1 cellular context compared by ENCODE assay signal in genomic region chr20:18276821-18277220, GRCh38.
A peak's percentile ranks its signal among the peaks of the same experiment; 100 is the strongest.
TF ChIP-seq lines count a peak whose summit lies in the region.

No MANE protein-coding gene starts in this region.

TF ChIP-seq in K562, 482 proteins besides CTCF, POLR2A, EP300 and RAD21 (continued from another document and continues in another):
- TF ChIP-seq PRDM10 (IDR thresholded peaks at IDR 0.05; ENCODE audit: partially characterized antibody) (no peak), SUPT5H (IDR thresholded peaks at IDR 0.05) (no peak), KAT2B (IDR thresholded peaks at IDR 0.05; ENCODE audit: low read depth, low read length) (no peak), RCOR1 (IDR thresholded peaks at IDR 0.05; ENCODE audit: borderline replicate concordance in 1 of 2, low read depth in 2 of 2, low read length in 2 of 2) (peak in 1 of 2 experiments; percentile 45; a peak in 1 of 4 replicates), DNMT1 (IDR thresholded peaks at IDR 0.05) (no peak), CXXC5 (CRISPR knock-in tag; IDR thresholded peaks at IDR 0.05) (no peak), MXI1 (IDR thresholded peaks at IDR 0.05; ENCODE audit: low read depth, low read length) (no peak), CREB1 (IDR thresholded peaks at IDR 0.05) (no peak), CREB1 (CRISPR knock-in tag; IDR thresholded peaks at IDR 0.05) (no peak), POLR2G (IDR thresholded peaks at IDR 0.05; ENCODE audit: low read depth, low read length) (no peak), U2AF2 (optimal IDR thresholded peaks at IDR 0.05; ENCODE audit: low read depth, low read length) (no peak), ILK (tag; IDR thresholded peaks at IDR 0.05; ENCODE audit: borderline replicate concordance, low read depth) (no peak), SRSF3 (IDR thresholded peaks at IDR 0.05; ENCODE audit: insufficient read depth, low read length) (no peak), HMG20B (CRISPR knock-in tag; IDR thresholded peaks at IDR 0.05) (no peak), SREBF1 (IDR thresholded peaks at IDR 0.05; ENCODE audit: borderline replicate concordance, low read depth, low read length) (no peak), ZBTB7A (IDR thresholded peaks at IDR 0.05; ENCODE audit: borderline replicate concordance, control insufficient read depth, low read depth, low read length) (no peak), NCOA1 (IDR thresholded peaks at IDR 0.05; ENCODE audit: low read depth) (no peak), XRCC5 (IDR thresholded peaks at IDR 0.05; ENCODE audit: low read depth, low read length) (peak; percentile 40; the same call in 1 of the 2 replicates), ZNF584 (CRISPR knock-in tag; IDR thresholded peaks at IDR 0.05; ENCODE audit: low read depth) (no peak), HNRNPLL (IDR thresholded peaks at IDR 0.05; ENCODE audit: low read depth, low read length, poor library complexity, severe bottlenecking) (peak; percentile 47), ELF2 (CRISPR knock-in tag; IDR thresholded peaks at IDR 0.05) (no peak), ZNF3 (CRISPR knock-in tag; IDR thresholded peaks at IDR 0.05) (no peak), ZBTB26 (CRISPR knock-in tag; IDR thresholded peaks at IDR 0.05) (no peak), ADNP (tag; IDR thresholded peaks at IDR 0.05) (no peak), HMG20A (CRISPR knock-in tag; conservative IDR thresholded peaks at IDR 0.05) (no peak), BHLHE40 (IDR thresholded peaks at IDR 0.05; ENCODE audit: low read length) (no peak), JUN (IDR thresholded peaks at IDR 0.05; ENCODE audit: borderline replicate concordance, low read depth, low read length) (no peak), JUN (CRISPR knock-in tag; IDR thresholded peaks at IDR 0.05; ENCODE audit: borderline replicate concordance) (no peak), CREM (IDR thresholded peaks at IDR 0.05; ENCODE audit: low read depth) (0 out of 2 replicates have a peak, but pooled peaks have one; percentile 9)
- TF ChIP-seq, protein P1, sequence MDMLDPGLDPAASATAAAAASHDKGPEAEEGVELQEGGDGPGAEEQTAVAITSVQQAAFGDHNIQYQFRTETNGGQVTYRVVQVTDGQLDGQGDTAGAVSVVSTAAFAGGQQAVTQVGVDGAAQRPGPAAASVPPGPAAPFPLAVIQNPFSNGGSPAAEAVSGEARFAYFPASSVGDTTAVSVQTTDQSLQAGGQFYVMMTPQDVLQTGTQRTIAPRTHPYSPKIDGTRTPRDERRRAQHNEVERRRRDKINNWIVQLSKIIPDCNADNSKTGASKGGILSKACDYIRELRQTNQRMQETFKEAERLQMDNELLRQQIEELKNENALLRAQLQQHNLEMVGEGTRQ (CRISPR knock-in tag; IDR thresholded peaks at IDR 0.05): no peak
- TF ChIP-seq, protein P2, sequence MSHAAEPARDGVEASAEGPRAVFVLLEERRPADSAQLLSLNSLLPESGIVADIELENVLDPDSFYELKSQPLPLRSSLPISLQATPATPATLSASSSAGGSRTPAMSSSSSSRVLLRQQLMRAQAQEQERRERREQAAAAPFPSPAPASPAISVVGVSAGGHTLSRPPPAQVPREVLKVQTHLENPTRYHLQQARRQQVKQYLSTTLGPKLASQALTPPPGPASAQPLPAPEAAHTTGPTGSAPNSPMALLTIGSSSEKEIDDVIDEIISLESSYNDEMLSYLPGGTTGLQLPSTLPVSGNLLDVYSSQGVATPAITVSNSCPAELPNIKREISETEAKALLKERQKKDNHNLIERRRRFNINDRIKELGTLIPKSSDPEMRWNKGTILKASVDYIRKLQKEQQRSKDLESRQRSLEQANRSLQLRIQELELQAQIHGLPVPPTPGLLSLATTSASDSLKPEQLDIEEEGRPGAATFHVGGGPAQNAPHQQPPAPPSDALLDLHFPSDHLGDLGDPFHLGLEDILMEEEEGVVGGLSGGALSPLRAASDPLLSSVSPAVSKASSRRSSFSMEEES (CRISPR knock-in tag; IDR thresholded peaks at IDR 0.05): no peak
- TF ChIP-seq, protein P3, sequence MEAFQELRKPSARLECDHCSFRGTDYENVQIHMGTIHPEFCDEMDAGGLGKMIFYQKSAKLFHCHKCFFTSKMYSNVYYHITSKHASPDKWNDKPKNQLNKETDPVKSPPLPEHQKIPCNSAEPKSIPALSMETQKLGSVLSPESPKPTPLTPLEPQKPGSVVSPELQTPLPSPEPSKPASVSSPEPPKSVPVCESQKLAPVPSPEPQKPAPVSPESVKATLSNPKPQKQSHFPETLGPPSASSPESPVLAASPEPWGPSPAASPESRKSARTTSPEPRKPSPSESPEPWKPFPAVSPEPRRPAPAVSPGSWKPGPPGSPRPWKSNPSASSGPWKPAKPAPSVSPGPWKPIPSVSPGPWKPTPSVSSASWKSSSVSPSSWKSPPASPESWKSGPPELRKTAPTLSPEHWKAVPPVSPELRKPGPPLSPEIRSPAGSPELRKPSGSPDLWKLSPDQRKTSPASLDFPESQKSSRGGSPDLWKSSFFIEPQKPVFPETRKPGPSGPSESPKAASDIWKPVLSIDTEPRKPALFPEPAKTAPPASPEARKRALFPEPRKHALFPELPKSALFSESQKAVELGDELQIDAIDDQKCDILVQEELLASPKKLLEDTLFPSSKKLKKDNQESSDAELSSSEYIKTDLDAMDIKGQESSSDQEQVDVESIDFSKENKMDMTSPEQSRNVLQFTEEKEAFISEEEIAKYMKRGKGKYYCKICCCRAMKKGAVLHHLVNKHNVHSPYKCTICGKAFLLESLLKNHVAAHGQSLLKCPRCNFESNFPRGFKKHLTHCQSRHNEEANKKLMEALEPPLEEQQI (IDR thresholded peaks at IDR 0.05): no peak
- TF ChIP-seq, protein P4, sequence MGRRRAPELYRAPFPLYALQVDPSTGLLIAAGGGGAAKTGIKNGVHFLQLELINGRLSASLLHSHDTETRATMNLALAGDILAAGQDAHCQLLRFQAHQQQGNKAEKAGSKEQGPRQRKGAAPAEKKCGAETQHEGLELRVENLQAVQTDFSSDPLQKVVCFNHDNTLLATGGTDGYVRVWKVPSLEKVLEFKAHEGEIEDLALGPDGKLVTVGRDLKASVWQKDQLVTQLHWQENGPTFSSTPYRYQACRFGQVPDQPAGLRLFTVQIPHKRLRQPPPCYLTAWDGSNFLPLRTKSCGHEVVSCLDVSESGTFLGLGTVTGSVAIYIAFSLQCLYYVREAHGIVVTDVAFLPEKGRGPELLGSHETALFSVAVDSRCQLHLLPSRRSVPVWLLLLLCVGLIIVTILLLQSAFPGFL (CRISPR knock-in tag; IDR thresholded peaks at IDR 0.05): no peak
- TF ChIP-seq, protein P5, sequence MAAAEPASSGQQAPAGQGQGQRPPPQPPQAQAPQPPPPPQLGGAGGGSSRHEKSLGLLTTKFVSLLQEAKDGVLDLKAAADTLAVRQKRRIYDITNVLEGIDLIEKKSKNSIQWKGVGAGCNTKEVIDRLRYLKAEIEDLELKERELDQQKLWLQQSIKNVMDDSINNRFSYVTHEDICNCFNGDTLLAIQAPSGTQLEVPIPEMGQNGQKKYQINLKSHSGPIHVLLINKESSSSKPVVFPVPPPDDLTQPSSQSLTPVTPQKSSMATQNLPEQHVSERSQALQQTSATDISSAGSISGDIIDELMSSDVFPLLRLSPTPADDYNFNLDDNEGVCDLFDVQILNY (CRISPR knock-in tag; IDR thresholded peaks at IDR 0.05): no peak
- TF ChIP-seq, protein P6, sequence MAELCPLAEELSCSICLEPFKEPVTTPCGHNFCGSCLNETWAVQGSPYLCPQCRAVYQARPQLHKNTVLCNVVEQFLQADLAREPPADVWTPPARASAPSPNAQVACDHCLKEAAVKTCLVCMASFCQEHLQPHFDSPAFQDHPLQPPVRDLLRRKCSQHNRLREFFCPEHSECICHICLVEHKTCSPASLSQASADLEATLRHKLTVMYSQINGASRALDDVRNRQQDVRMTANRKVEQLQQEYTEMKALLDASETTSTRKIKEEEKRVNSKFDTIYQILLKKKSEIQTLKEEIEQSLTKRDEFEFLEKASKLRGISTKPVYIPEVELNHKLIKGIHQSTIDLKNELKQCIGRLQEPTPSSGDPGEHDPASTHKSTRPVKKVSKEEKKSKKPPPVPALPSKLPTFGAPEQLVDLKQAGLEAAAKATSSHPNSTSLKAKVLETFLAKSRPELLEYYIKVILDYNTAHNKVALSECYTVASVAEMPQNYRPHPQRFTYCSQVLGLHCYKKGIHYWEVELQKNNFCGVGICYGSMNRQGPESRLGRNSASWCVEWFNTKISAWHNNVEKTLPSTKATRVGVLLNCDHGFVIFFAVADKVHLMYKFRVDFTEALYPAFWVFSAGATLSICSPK (IDR thresholded peaks at IDR 0.05; ENCODE audit: borderline replicate concordance): no peak
- TF ChIP-seq, protein P7, sequence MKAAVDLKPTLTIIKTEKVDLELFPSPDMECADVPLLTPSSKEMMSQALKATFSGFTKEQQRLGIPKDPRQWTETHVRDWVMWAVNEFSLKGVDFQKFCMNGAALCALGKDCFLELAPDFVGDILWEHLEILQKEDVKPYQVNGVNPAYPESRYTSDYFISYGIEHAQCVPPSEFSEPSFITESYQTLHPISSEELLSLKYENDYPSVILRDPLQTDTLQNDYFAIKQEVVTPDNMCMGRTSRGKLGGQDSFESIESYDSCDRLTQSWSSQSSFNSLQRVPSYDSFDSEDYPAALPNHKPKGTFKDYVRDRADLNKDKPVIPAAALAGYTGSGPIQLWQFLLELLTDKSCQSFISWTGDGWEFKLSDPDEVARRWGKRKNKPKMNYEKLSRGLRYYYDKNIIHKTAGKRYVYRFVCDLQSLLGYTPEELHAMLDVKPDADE (conservative IDR thresholded peaks at IDR 0.05; ENCODE audit: control insufficient read depth, low read depth, low read length): no peak
